In genomic region chr5:138467711-138468132, GRCh38 we compare ENCODE assay signal across 9 cellular contexts. TPM values are rescaled to one million over a fixed set of nuclear protein-coding genes. Genes with fewer than 3 reads are reported as not detected.
A peak's percentile ranks its signal among the peaks of the same experiment; 100 is the strongest.
DNase-seq lines count a peak whose midpoint lies in the region; ATAC-seq and TF ChIP-seq lines count a peak whose summit lies in the region.
"Had no signal": no experiment of that assay in that cellular context is flagged by ENCODE, and none has a peak within 500 bp of the region (broad histone marks: within the 10 kb centered on the region; RNA-seq: fewer than 3 reads in every experiment).

No MANE protein-coding gene starts in this region.

- no peak overlapping the region for H3K27ac ChIP-seq in skeletal muscle tissue (ENCODE audit: low read depth, low read length)
- H3K27ac ChIP-seq: WERI-Rb-1 had no signal

- H3K36me3 Mint-ChIP-seq in WTC11: peaks cover 22% of the 10 kb centered on the region

- H3K27me3 ChIP-seq in skeletal muscle tissue (ENCODE audit: control insufficient read depth in 3 of 3, insufficient read depth in 3 of 3, low read length in 3 of 3): peaks cover 0 to 7% (median 3%) of the 10 kb centered on the region in 3 donors

- no peak for TF ChIP-seq CTCF in WTC11 (IDR thresholded peaks at IDR 0.05)
- no peak for TF ChIP-seq CTCF in fibroblast of pulmonary artery (IDR thresholded peaks at IDR 0.05; ENCODE audit: low read length, missing control alignments)

- no peaks in the 10 kb centered on the region for H3K9me3 ChIP-seq in skeletal muscle tissue (ENCODE audit: control insufficient read depth in 3 of 3, low read length in 3 of 3)

- H3K4me1 Mint-ChIP-seq in WTC11: peaks cover 10% of the 10 kb centered on the region

- CTCF ChIA-PET in WTC11 (lab: Charles Lee): interaction anchor here (13.9 kb wide), 1 partner anchor 34 kb away, joined by 254 read pairs; no protein-coding TSS in a partner anchor

- POLR2A ChIA-PET in WTC11 (lab: Charles Lee): interaction anchor here (3.3 kb wide), 1 partner anchor 25 kb away, joined by 22 read pairs; no protein-coding TSS in a partner anchor

- H3K4me3 Mint-ChIP-seq in WTC11: peak overlapping the region; percentile 72

- peak; percentile 27 for TF ChIP-seq POLR2A in GM18505 (IDR thresholded peaks at IDR 0.05; ENCODE audit: borderline replicate concordance, extremely low read depth, insufficient read depth, insufficient read length)

- peaks cover 7 to 11% (median 11%) of the 10 kb centered on the region in 3 donors for H3K36me3 ChIP-seq in skeletal muscle tissue (ENCODE audit: control insufficient read depth in 3 of 3, insufficient read depth in 3 of 3, low read length in 3 of 3)
- H3K36me3 ChIP-seq: WERI-Rb-1 had no signal

- no peak for DNase-seq in WTC11 (ENCODE audit: low spot score)
- DNase-seq in fibroblast of pulmonary artery (ENCODE audit: low read depth): no peak
- no peak for DNase-seq in iPS-NIHi11 (ENCODE audit: low spot score)
- DNase-seq: WERI-Rb-1 had no signal

- H3K4me1 ChIP-seq in skeletal muscle tissue (ENCODE audit: control insufficient read depth in 3 of 3, insufficient read depth in 3 of 3, low read length in 3 of 3): peaks cover 28 to 37% (median 36%) of the 10 kb centered on the region in 3 donors

- H3K9me3 Mint-ChIP-seq in WTC11: no peaks in the 10 kb centered on the region

- no peak overlapping the region; the same call in 1 of the 2 replicates for H3K27ac Mint-ChIP-seq in WTC11

- no peak for ATAC-seq in GM18505 (IDR thresholded peaks at IDR 0.05; ENCODE audit: unreplicated experiment)
- ATAC-seq in WTC11: no peak
- ATAC-seq in GM19035 (IDR thresholded peaks at IDR 0.05; ENCODE audit: unreplicated experiment): no peak
- no peak for ATAC-seq in HG02938 (IDR thresholded peaks at IDR 0.05; ENCODE audit: unreplicated experiment)
- ATAC-seq in HG03175 (IDR thresholded peaks at IDR 0.05; ENCODE audit: unreplicated experiment): no peak

- H3K9ac ChIP-seq in skeletal muscle tissue (ENCODE audit: low read depth in 1 of 3, low read length in 3 of 3): peak overlapping the region in 1 of 3 donors; percentile 16

- H3K27me3 Mint-ChIP-seq in WTC11 (ENCODE audit: low read depth): peaks cover 34% of the 10 kb centered on the region

- H3K4me3 ChIP-seq in fibroblast of pulmonary artery (replicated peaks; ENCODE audit: low read depth, low read length): peak overlapping the region; percentile 12
- peak overlapping the region; percentile 54 to 93 (median 86) for H3K4me3 ChIP-seq in skeletal muscle tissue (ENCODE audit: low read length in 3 of 3)

TF ChIP-seq in WTC11, 78 proteins besides CTCF, POLR2A, EP300 and RAD21:
- no peak for TF ChIP-seq MLX (CRISPR knock-in tag; IDR thresholded peaks at IDR 0.05)
- TF ChIP-seq ZNF671 (CRISPR knock-in tag; IDR thresholded peaks at IDR 0.05): no peak
- TF ChIP-seq ZNF423 (CRISPR knock-in tag; IDR thresholded peaks at IDR 0.05): no peak
- TF ChIP-seq NR3C1 (CRISPR knock-in tag; conservative IDR thresholded peaks at IDR 0.05; ENCODE audit: low read depth): no peak
- no peak for TF ChIP-seq ZNF532 (CRISPR knock-in tag; IDR thresholded peaks at IDR 0.05; ENCODE audit: borderline replicate concordance)
- TF ChIP-seq E2F5 (CRISPR knock-in tag; IDR thresholded peaks at IDR 0.05): no peak
- TF ChIP-seq ESRRA (CRISPR knock-in tag; IDR thresholded peaks at IDR 0.05; ENCODE audit: borderline replicate concordance): no peak
- TF ChIP-seq TEAD1 (CRISPR knock-in tag; IDR thresholded peaks at IDR 0.05): no peak
- TF ChIP-seq E2F1 (CRISPR knock-in tag; IDR thresholded peaks at IDR 0.05): no peak
- no peak for TF ChIP-seq MXD4 (CRISPR knock-in tag; IDR thresholded peaks at IDR 0.05; ENCODE audit: borderline replicate concordance)

RNA-seq across cellular contexts. Expression of gene EGR1, which starts 2.4 kb away (rescaled TPM):
- total RNA-seq in WTC11 (2021) (15.7 to 30.0 TPM (median 28.5 TPM) in 3 replicates), skeletal muscle tissue (21.4 TPM)

RNA-seq across cellular contexts. Expression of gene REEP2, which starts 28.9 kb away (rescaled TPM):
- total RNA-seq in WTC11 (2021) (47.7 to 51.1 TPM (median 50.9 TPM) in 3 replicates), skeletal muscle tissue (7.3 TPM)
